Comparison of ENCODE assay signal across 8 cellular contexts in genomic region chr3:184248454-184249411, GRCh38. TPM values are rescaled to one million over a fixed set of nuclear protein-coding genes. Genes with fewer than 3 reads are reported as not detected.
DNase-seq lines count a peak whose midpoint lies in the region; ATAC-seq and TF ChIP-seq lines count a peak whose summit lies in the region.

ALG3 (minus strand) TSS chr3:184248962; CDS start chr3:184248940, 22 bp downstream.

- CTCF ChIA-PET in activated CD4-positive, alpha-beta memory T cell treated with anti-CD3 and anti-CD28 coated beads for 36 hours (lab: Charles Lee) = interaction anchor here (1.1 to 8.5 kb wide), 6 partner anchors 21 to 63 kb away, joined by 3 to 94 read pairs (median 5); partner anchors contain the start of gene VWA5B2

- H3K27me3 Mint-ChIP-seq in activated CD4-positive, alpha-beta memory T cell treated with anti-CD3 and anti-CD28 coated beads for 36 hours = no peaks in the 10 kb centered on the region

- peaks cover 2% of the 10 kb centered on the region for H3K36me3 Mint-ChIP-seq in activated CD4-positive, alpha-beta memory T cell treated with anti-CD3 and anti-CD28 coated beads for 36 hours

- peaks cover 8% of the 10 kb centered on the region for H3K4me1 Mint-ChIP-seq in activated CD4-positive, alpha-beta memory T cell treated with anti-CD3 and anti-CD28 coated beads for 36 hours (ENCODE audit: low read depth)

- TF ChIP-seq CTCF in AG09309 (IDR thresholded peaks at IDR 0.05; ENCODE audit: control insufficient read depth, insufficient read depth, low read depth, low read length, missing control alignments) = no peak
- peak in 33 of 56 donors; percentile 8 to 53 (median 25) for TF ChIP-seq CTCF in dorsolateral prefrontal cortex (IDR thresholded peaks at IDR 0.05 in 54 of 56, conservative IDR thresholded peaks at IDR 0.05 in 2 of 56; ENCODE audit: low read depth in 1 of 56, partially characterized antibody in 56 of 56)
- TF ChIP-seq CTCF in lower leg skin (IDR thresholded peaks at IDR 0.05) = no peak

- DNase-seq in AG09309 (ENCODE audit: low read depth) (peak; percentile 48), NCI-H524 treated with DMSO at 0.1 percent for 48 hours (lab: John Stamatoyannopoulos, UW) (peak; percentile 39), dorsolateral prefrontal cortex (peak; percentile 72 to 88 (median 78)), lower leg skin (ENCODE audit: low spot score in 2 of 2) (peak; percentile 66 to 96)
- peak; percentile 91 for DNase-seq in activated CD4-positive, alpha-beta memory T cell treated with anti-CD3 and anti-CD28 coated beads for 36 hours
- DNase-seq in stimulated activated CD4-positive, alpha-beta T cell treated with anti-CD3 and anti-CD28 coated beads, Interleukin-4, amount 100 ng/mL, for 24 hours = peak; percentile 90

- peak within 1 kb of the TSS; percentile 96 for H3K27ac Mint-ChIP-seq in activated CD4-positive, alpha-beta memory T cell treated with anti-CD3 and anti-CD28 coated beads for 36 hours

- H3K27ac ChIP-seq in dorsolateral prefrontal cortex = peak within 1 kb of the TSS; percentile 48 to 94 (median 87)

- H3K27me3 ChIP-seq in dorsolateral prefrontal cortex = no peaks in the 10 kb centered on the region

- WGBS in lower leg skin, 2 donors = 0 to 1% methylated on average over 33 to 40 of the region's 49 CpGs

- intact Hi-C loops in activated CD4-positive, alpha-beta memory T cell treated with anti-CD3 and anti-CD28 coated beads for 36 hours (cut with micrococcal nuclease) = loop anchor here (1.0 to 2.0 kb wide), 7 partner anchors 40 to 114 kb away; partner anchors contain the start of genes AP2M1 and PSMD2
- intact Hi-C loops in dorsolateral prefrontal cortex (cut with DNase I) (loop anchor here (2.0 to 10.0 kb wide), 7 partner anchors 39 to 604 kb away; partner anchors contain the start of genes ABCC5 (in 2 of the 2), ABCF3 (in 2 of the 2), EIF2B5 (in 1 of the 2) and PSMD2 (in 1 of the 2)), lower leg skin (cut with DNase I; ENCODE audit: low total_unique reads) (no loop called here)

- H3K4me3 ChIP-seq in AG09309 (ENCODE audit: control insufficient read depth, low read depth, low read length) (peak within 1 kb of the TSS; percentile 98), dorsolateral prefrontal cortex (peak within 1 kb of the TSS; percentile 54 to 100 (median 85)), lower leg skin (ENCODE audit: low read depth, poor library complexity, severe bottlenecking) (peak within 1 kb of the TSS; percentile 71)

- in situ Hi-C loops in GM18951 (cut with MboI; ENCODE audit: low sequenced_read_pairs, unreplicated experiment) = no loop called here

- H3K4me3 Mint-ChIP-seq in activated CD4-positive, alpha-beta memory T cell treated with anti-CD3 and anti-CD28 coated beads for 36 hours = peak within 1 kb of the TSS; percentile 90

- no peaks in the 10 kb centered on the region for H3K9me3 Mint-ChIP-seq in activated CD4-positive, alpha-beta memory T cell treated with anti-CD3 and anti-CD28 coated beads for 36 hours

- TF ChIP-seq POLR2A in GM18951 (IDR thresholded peaks at IDR 0.05; ENCODE audit: extremely low read depth, insufficient read depth, insufficient read length) (peak; percentile 94), lower leg skin (IDR thresholded peaks at IDR 0.05) (no peak)

- POLR2A ChIA-PET in activated CD4-positive, alpha-beta memory T cell treated with anti-CD3 and anti-CD28 coated beads for 36 hours (lab: Charles Lee) = interaction anchor here (1.4 kb wide), 1 partner anchor 63 kb away, joined by 4 read pairs; the partner anchor contains the start of gene ABCF3

- peak; percentile 48 for ATAC-seq in HG03342 (IDR thresholded peaks at IDR 0.05; ENCODE audit: unreplicated experiment)

RNA-seq across cellular contexts. Expression of gene ALG3, which starts in this region (rescaled TPM):
- 10 to 100 TPM; 31.6 to 34.1 TPM for total RNA-seq in activated CD4-positive, alpha-beta memory T cell treated with anti-CD3 and anti-CD28 coated beads for 36 hours
- 10 to 100 TPM; 10.2 to 27.1 (median 17.8) TPM for total RNA-seq in dorsolateral prefrontal cortex
- total RNA-seq in lower leg skin = 10 to 100 TPM; 41.7 to 53.6 (median 46.2) TPM

Comparison
In these comparisons a context has a peak if more than half of its experiments do, and no peak if none do; other contexts are left out.
1. Peak in every context shown above with its lines: DNase-seq, ATAC-seq, H3K4me3 ChIP-seq and H3K27ac ChIP-seq.
2. DNase-seq: peak in every context shown above with its lines; median percentile 91 in activated CD4-positive, alpha-beta memory T cell treated with anti-CD3 and anti-CD28 coated beads for 36 hours; 90 in stimulated activated CD4-positive, alpha-beta T cell treated with anti-CD3 and anti-CD28 coated beads, Interleukin-4, amount 100 ng/mL, for 24 hours; 81 in lower leg skin; 78 in dorsolateral prefrontal cortex; 48 in AG09309; 39 in NCI-H524 treated with DMSO at 0.1 percent for 48 hours.
3. CTCF ChIP-seq: peak in dorsolateral prefrontal cortex (33 of 56); none in AG09309 (single experiment) and lower leg skin (0 of 3).